In the genomic region with DNA sequence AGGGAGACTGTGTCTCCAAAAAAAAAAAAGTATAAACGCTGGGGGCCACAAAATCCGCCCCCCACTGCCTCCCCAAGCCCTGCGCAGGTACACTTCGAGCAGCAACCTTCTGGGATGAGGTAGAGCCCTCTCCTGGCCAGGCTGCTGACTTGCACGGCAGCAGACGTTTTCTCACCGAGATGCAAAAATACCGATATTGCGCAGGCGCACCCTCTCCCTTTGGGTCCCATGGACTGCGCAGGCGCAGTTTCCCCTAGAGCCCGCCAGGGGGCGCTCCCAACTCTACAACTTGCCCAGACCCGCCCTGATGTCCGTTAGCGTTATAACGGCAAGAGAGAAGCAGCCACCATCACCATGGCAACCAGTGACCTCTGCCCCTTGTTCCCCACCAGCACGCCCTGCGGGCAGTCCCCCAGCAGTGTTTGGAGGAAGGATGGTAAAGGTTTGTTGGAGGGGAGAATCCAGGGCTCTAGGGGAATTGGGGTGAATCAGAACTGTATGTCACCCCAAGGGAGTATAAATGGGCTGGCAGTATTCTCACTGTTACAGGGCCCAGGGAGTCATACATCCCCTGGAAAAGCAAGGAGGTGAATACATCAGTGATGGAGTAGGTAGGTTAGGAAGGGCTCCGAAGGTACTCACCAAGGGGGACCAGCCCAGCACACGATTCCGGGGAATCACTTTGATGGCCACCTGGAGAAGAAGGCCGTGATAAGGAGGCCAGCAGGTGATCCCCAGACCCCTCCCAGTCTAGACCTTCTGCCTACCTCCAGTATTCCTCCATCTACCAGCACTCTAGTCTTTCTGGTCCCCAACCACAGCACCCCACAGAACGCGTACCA, we compare ENCODE assay signal across 8 cellular contexts. TPM values are rescaled to one million over a fixed set of nuclear protein-coding genes. Genes with fewer than 3 reads are reported as not detected.
DNase-seq lines count a peak whose midpoint lies in the region; ATAC-seq lines count a peak whose summit lies in the region.

No MANE protein-coding gene starts in this region.

- no peak overlapping the region for H3K27ac ChIP-seq in HUES48 (ENCODE audit: low read depth, low read length)

- H3K4me3 ChIP-seq in HUES48 (ENCODE audit: low read depth, low read length), result peak overlapping the region; percentile 84
- peak overlapping the region; percentile 16 for H3K4me3 ChIP-seq in endocrine pancreas (ENCODE audit: control insufficient read depth, insufficient read depth, low read length)

- H3K4me1 ChIP-seq in HUES48 (ENCODE audit: control insufficient read depth, insufficient read depth, low read length), result peaks cover 25% of the 10 kb centered on the region
- H3K4me1 ChIP-seq in endocrine pancreas (ENCODE audit: control insufficient read depth, insufficient read depth, low read length), result peaks cover 10% of the 10 kb centered on the region

- peaks cover 21% of the 10 kb centered on the region for H3K9me3 ChIP-seq in HUES48 (ENCODE audit: control insufficient read depth, insufficient read depth, low read length)
- H3K9me3 ChIP-seq in endocrine pancreas (ENCODE audit: control insufficient read depth, low read length), result no peaks in the 10 kb centered on the region

- H3K9ac ChIP-seq in HUES48 (ENCODE audit: low read depth, low read length) (peak overlapping the region; percentile 60), endocrine pancreas (ENCODE audit: control insufficient read depth, insufficient read depth, low read length) (peak overlapping the region; percentile 63)

- peak; percentile 82 for DNase-seq in Ammon's horn (ENCODE audit: low spot score)
- DNase-seq in NOMO-1 treated with dmso at 0.1 percent for 144 hours (lab: John Stamatoyannopoulos, UW; ENCODE audit: unreplicated experiment), result peak; percentile 81
- peak; percentile 73 for DNase-seq in activated CD8-positive, alpha-beta memory T cell treated with anti-CD3 and anti-CD28 coated beads, Interleukin-2, amount 50 U/mL, for 1 hour (ENCODE audit: extremely low read depth)
- DNase-seq in mesenteric fat pad (ENCODE audit: low spot score), result peak; percentile 95
- DNase-seq in stimulated activated CD8-positive, alpha-beta memory T cell treated with anti-CD3 and anti-CD28 coated beads, Interleukin-15, amount 100 ng/mL, for 24 hours (ENCODE audit: low read depth), result peak; percentile 58

- H3K27me3 ChIP-seq in HUES48 (ENCODE audit: control insufficient read depth, insufficient read depth, low read length), result no peaks in the 10 kb centered on the region
- no peaks in the 10 kb centered on the region for H3K27me3 ChIP-seq in endocrine pancreas (ENCODE audit: control insufficient read depth, insufficient read depth, low read length)

- H3K36me3 ChIP-seq in HUES48 (ENCODE audit: control insufficient read depth, insufficient read depth, low read length), result peaks cover 41% of the 10 kb centered on the region
- no peaks in the 10 kb centered on the region for H3K36me3 ChIP-seq in endocrine pancreas (ENCODE audit: control insufficient read depth, insufficient read depth, low read length)

- peak; percentile 46 for ATAC-seq in GM19351 (IDR thresholded peaks at IDR 0.05; ENCODE audit: unreplicated experiment)

RNA-seq across cellular contexts. Expression of a gene that starts 1.5 kb away (rescaled TPM):
- total RNA-seq in mesenteric fat pad, result 5.7 TPM

RNA-seq across cellular contexts. Expression of a gene that starts 5.9 kb away (rescaled TPM):
- 24.5 TPM for total RNA-seq in mesenteric fat pad

RNA-seq across cellular contexts. Expression of a gene that starts 19.6 kb away (rescaled TPM):
- 50.6 TPM for total RNA-seq in mesenteric fat pad

RNA-seq across cellular contexts. Expression of a gene that starts 19.8 kb away (rescaled TPM):
- total RNA-seq in mesenteric fat pad, result 22.1 TPM

RNA-seq across cellular contexts. Expression of a gene that starts 40.0 kb away (rescaled TPM):
- 40.0 TPM for total RNA-seq in mesenteric fat pad
